36 cellular contexts compared by ENCODE assay signal in genomic region chr3:43166406-43166805, GRCh38.
"Had no signal": no experiment of that assay in that cellular context is flagged by ENCODE, and none has a peak within 500 bp of the region (broad histone marks: within the 10 kb centered on the region; RNA-seq: fewer than 3 reads in every experiment).

No MANE protein-coding gene starts in this region.

- H3K4me3 ChIP-seq: MG63 had no signal

- DNase-seq: Kasumi-1, MG63, MM.1S, MV-4-11, NCI-H1048, NCI-H1092, NCI-H1092 treated with DMSO at 0.1 percent for 48 hours, NCI-H1105, NCI-H1105 treated with DMSO at 0.1 percent for 48 hours, NCI-H1417, NCI-H1417 treated with DMSO at 0.1 percent for 48 hours, NCI-H1436, NCI-H1436 treated with DMSO at 0.1 percent for 48 hours, NCI-H146, NCI-H1694, NCI-H1694 treated with DMSO at 0.1 percent for 48 hours, NCI-H187, NCI-H187 treated with DMSO at 0.1 percent for 48 hours, NCI-H1930, NCI-H2029, NCI-H2029 treated with DMSO at 0.1 percent for 48 hours, NCI-H2081, NCI-H2081 treated with DMSO at 0.1 percent for 48 hours, NCI-H2107, NCI-H2171, NCI-H2171 treated with DMSO at 0.1 percent for 48 hours, NCI-H2227 treated with DMSO at 0.1 percent for 48 hours, NCI-H226, NCI-H345, NCI-H446, NCI-H446 treated with DMSO at 0.1 percent for 48 hours, NCI-H510A, NCI-H510A treated with DMSO at 0.1 percent for 48 hours, NCI-H524, NCI-H524 treated with DMSO at 0.1 percent for 48 hours, NCI-H526 had no signal

- H3K36me3 ChIP-seq: MG63 had no signal

- H3K27me3 ChIP-seq: MG63 had no signal

- H3K9me3 ChIP-seq: MG63 had no signal
